ENCODE assay signal across 15 cellular contexts in genomic region chr17:8365143-8365542, GRCh38. TPM values are rescaled to one million over a fixed set of nuclear protein-coding genes. Genes with fewer than 3 reads are reported as not detected.
A peak's percentile ranks its signal among the peaks of the same experiment; 100 is the strongest.
DNase-seq lines count a peak whose midpoint lies in the region; ATAC-seq and TF ChIP-seq lines count a peak whose summit lies in the region.
"Had no signal": no experiment of that assay in that cellular context is flagged by ENCODE, and none has a peak within 500 bp of the region (broad histone marks: within the 10 kb centered on the region; RNA-seq: fewer than 3 reads in every experiment).

No MANE protein-coding gene starts in this region.

- POLR2A ChIA-PET in HEK293 (lab: Yijun Ruan, JAX): interaction anchor here (1.2 kb wide), 1 partner anchor 11 kb away, joined by 4 read pairs; the partner anchor contains the start of gene KRABD2

- H3K36me3 ChIP-seq in HEK293 (ENCODE audit: control insufficient read depth in 2 of 2, insufficient read depth in 1 of 2, low read length in 2 of 2) (peaks cover 15 to 30% of the 10 kb centered on the region in 2 experiments), gastrocnemius medialis (peaks cover 0 to 17% of the 10 kb centered on the region in 2 donors)
- H3K36me3 ChIP-seq: prostate gland, SJCRH30 had no signal

- H3K27me3 Mint-ChIP-seq in glutamatergic neuron (ENCODE audit: unreplicated experiment): no peaks in the 10 kb centered on the region
- H3K27me3 Mint-ChIP-seq: activated CD4-positive, alpha-beta memory T cell treated with anti-CD3 and anti-CD28 coated beads for 36 hours; activated T-helper 17 cell treated with anti-CD3 and anti-CD28 coated beads, Interleukin-2, amount 50 U/mL, for 72 hours had no signal

- H3K4me1 ChIP-seq in HEK293 (ENCODE audit: control insufficient read depth, insufficient read depth, low read length): peaks cover 9% of the 10 kb centered on the region
- peaks cover 20 to 31% of the 10 kb centered on the region in 2 donors for H3K4me1 ChIP-seq in gastrocnemius medialis
- H3K4me1 ChIP-seq: prostate gland had no signal

- peak in 1 of 2 donors; percentile 63 for ATAC-seq in gastrocnemius medialis
- ATAC-seq: activated T-helper 17 cell treated with anti-CD3 and anti-CD28 coated beads, Interleukin-2, amount 50 U/mL, for 72 hours had no signal

- in situ Hi-C loops in astrocyte of the spinal cord (cut with HindIII; ENCODE audit: low sequenced_read_pairs): no loop called here
- in situ Hi-C loops in gastrocnemius medialis (cut with MboI; ENCODE audit: low sequenced_read_pairs in 4 of 4): no loop called here
- in situ Hi-C loops in G401 (cut with HindIII; ENCODE audit: low sequenced_read_pairs): no loop called here

- H3K9me3 Mint-ChIP-seq in glutamatergic neuron (ENCODE audit: unreplicated experiment): peaks cover 3% of the 10 kb centered on the region
- H3K9me3 Mint-ChIP-seq: activated CD4-positive, alpha-beta memory T cell treated with anti-CD3 and anti-CD28 coated beads for 36 hours; activated T-helper 17 cell treated with anti-CD3 and anti-CD28 coated beads, Interleukin-2, amount 50 U/mL, for 72 hours had no signal

- peak; percentile 55 for DNase-seq in astrocyte of the spinal cord (ENCODE audit: low read depth, low spot score)
- DNase-seq in glutamatergic neuron: no peak
- DNase-seq in gastrocnemius medialis: no peak
- no peak for DNase-seq in G401 (ENCODE audit: low spot score)
- DNase-seq in NCI-H1436 treated with DMSO at 0.1 percent for 48 hours (lab: John Stamatoyannopoulos, UW): no peak
- DNase-seq in RPMI8226: no peak
- no peak for DNase-seq in NCI-H146 (lab: John Stamatoyannopoulos, UW)
- DNase-seq: activated CD4-positive, alpha-beta memory T cell treated with anti-CD3 and anti-CD28 coated beads for 36 hours; DMS79 treated with DMSO at 0.1 percent for 48 hours; SJCRH30; stimulated activated CD4-positive, alpha-beta T cell treated with anti-CD3 and anti-CD28 coated beads, Interleukin-1b, Interleukin-23, amount 100 ng/mL, for 48 hours had no signal

- intact Hi-C loops in gastrocnemius medialis (cut with DNase I; ENCODE audit: low total_unique reads): no loop called here

- no peaks in the 10 kb centered on the region for H3K9me3 ChIP-seq in HEK293 (ENCODE audit: control insufficient read depth, insufficient read depth, low read depth, low read length)
- H3K9me3 ChIP-seq in gastrocnemius medialis: no peaks in the 10 kb centered on the region
- H3K9me3 ChIP-seq: BLaER1 treated with 17β-estradiol and CSF1 and Interleukin-3, amounts not matched to agents 10 nM and 100 nM; prostate gland; SJCRH30 had no signal

- H3K4me3 Mint-ChIP-seq in glutamatergic neuron (ENCODE audit: unreplicated experiment): no peak overlapping the region
- H3K4me3 Mint-ChIP-seq: activated CD4-positive, alpha-beta memory T cell treated with anti-CD3 and anti-CD28 coated beads for 36 hours; activated T-helper 17 cell treated with anti-CD3 and anti-CD28 coated beads, Interleukin-2, amount 50 U/mL, for 72 hours had no signal

- TF ChIP-seq CTCF in HEK293 (tag by site-specific recombination; IDR thresholded peaks at IDR 0.05) (no peak), astrocyte of the spinal cord (IDR thresholded peaks at IDR 0.05; ENCODE audit: low read depth, low read length) (no peak), glutamatergic neuron (IDR thresholded peaks at IDR 0.05; ENCODE audit: partially characterized antibody, unreplicated experiment) (no peak), gastrocnemius medialis (IDR thresholded peaks at IDR 0.05 in 4 of 5, conservative IDR thresholded peaks at IDR 0.05 in 1 of 5) (no peak)

- no peaks in the 10 kb centered on the region for H3K27me3 ChIP-seq in gastrocnemius medialis
- H3K27me3 ChIP-seq: BLaER1 treated with 17β-estradiol and CSF1 and Interleukin-3, amounts not matched to agents 10 nM and 100 nM; SJCRH30 had no signal

- peaks cover 12% of the 10 kb centered on the region for H3K36me3 Mint-ChIP-seq in glutamatergic neuron (ENCODE audit: unreplicated experiment)

- H3K4me1 Mint-ChIP-seq in glutamatergic neuron (ENCODE audit: low read depth, unreplicated experiment): peaks cover 14% of the 10 kb centered on the region

- H3K27ac Mint-ChIP-seq in glutamatergic neuron (ENCODE audit: unreplicated experiment): peak overlapping the region; percentile 33
- H3K27ac Mint-ChIP-seq: activated CD4-positive, alpha-beta memory T cell treated with anti-CD3 and anti-CD28 coated beads for 36 hours; activated T-helper 17 cell treated with anti-CD3 and anti-CD28 coated beads, Interleukin-2, amount 50 U/mL, for 72 hours had no signal

- TF ChIP-seq POLR2A in gastrocnemius medialis (IDR thresholded peaks at IDR 0.05): no peak

- H3K27ac ChIP-seq in HEK293 (ENCODE audit: extremely low read depth, low read depth, low read length) (no peak overlapping the region), gastrocnemius medialis (peak overlapping the region; percentile 44 to 66 (median 58))
- H3K27ac ChIP-seq: BLaER1 treated with 17β-estradiol and CSF1 and Interleukin-3, amounts not matched to agents 10 nM and 100 nM; prostate gland; SJCRH30 had no signal

- CTCF ChIA-PET in HEK293 (lab: Yijun Ruan, JAX): interaction anchor here (1.2 kb wide), 1 partner anchor 12 kb away, joined by 5 read pairs; the partner anchor contains the start of gene KRABD2

- H3K4me3 ChIP-seq in HEK293 (ENCODE audit: low read depth, low read length) (no peak overlapping the region), astrocyte of the spinal cord (ENCODE audit: low read depth, low read length) (no peak overlapping the region), gastrocnemius medialis (no peak overlapping the region)
- H3K4me3 ChIP-seq: BLaER1 treated with 17β-estradiol and CSF1 and Interleukin-3, amounts not matched to agents 10 nM and 100 nM; prostate gland; SJCRH30 had no signal

TF ChIP-seq in HEK293, 187 proteins besides CTCF, POLR2A, EP300 and RAD21:
- no peak for TF ChIP-seq ZNF239 (tag by site-specific recombination; IDR thresholded peaks at IDR 0.05)
- TF ChIP-seq ZNF600 (tag by site-specific recombination; IDR thresholded peaks at IDR 0.05): peak; percentile 49
- no peak for TF ChIP-seq ZEB2 (tag by site-specific recombination; IDR thresholded peaks at IDR 0.05)
- TF ChIP-seq, protein P1, sequence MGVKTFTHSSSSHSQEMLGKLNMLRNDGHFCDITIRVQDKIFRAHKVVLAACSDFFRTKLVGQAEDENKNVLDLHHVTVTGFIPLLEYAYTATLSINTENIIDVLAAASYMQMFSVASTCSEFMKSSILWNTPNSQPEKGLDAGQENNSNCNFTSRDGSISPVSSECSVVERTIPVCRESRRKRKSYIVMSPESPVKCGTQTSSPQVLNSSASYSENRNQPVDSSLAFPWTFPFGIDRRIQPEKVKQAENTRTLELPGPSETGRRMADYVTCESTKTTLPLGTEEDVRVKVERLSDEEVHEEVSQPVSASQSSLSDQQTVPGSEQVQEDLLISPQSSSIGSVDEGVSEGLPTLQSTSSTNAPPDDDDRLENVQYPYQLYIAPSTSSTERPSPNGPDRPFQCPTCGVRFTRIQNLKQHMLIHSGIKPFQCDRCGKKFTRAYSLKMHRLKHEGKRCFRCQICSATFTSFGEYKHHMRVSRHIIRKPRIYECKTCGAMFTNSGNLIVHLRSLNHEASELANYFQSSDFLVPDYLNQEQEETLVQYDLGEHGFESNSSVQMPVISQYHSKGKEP (tag by site-specific recombination; IDR thresholded peaks at IDR 0.05): no peak

RNA-seq across cellular contexts. Expression of gene RPL26, which starts 17.9 kb away (rescaled TPM):
- total RNA-seq in glutamatergic neuron (ENCODE audit: unreplicated experiment) (941 TPM), gastrocnemius medialis (1,000 to 10,000 TPM; 2,392 to 2,913 (median 2,833) TPM)
- total RNA-seq in G401 (2014; rRNA removed; shearing (Covaris generic)): 3,963 and 5,110 TPM in 2 replicates

RNA-seq across cellular contexts. Expression of gene ODF4, which starts 25.5 kb away (rescaled TPM):
- total RNA-seq in glutamatergic neuron (ENCODE audit: unreplicated experiment): not detected
- not detected for total RNA-seq in gastrocnemius medialis
- total RNA-seq in G401 (2014; rRNA removed; shearing (Covaris generic)): not detected in 2 replicates
- total RNA-seq: activated CD4-positive, alpha-beta memory T cell treated with anti-CD3 and anti-CD28 coated beads for 36 hours; activated T-helper 17 cell treated with anti-CD3 and anti-CD28 coated beads, Interleukin-2, amount 50 U/mL, for 72 hours; prostate gland; SJCRH30 had no signal

RNA-seq across cellular contexts. Expression of gene RNF222, which starts 32.5 kb away (rescaled TPM):
- not detected for total RNA-seq in glutamatergic neuron (ENCODE audit: unreplicated experiment)
- not detected for total RNA-seq in gastrocnemius medialis
- 0.03 TPM in 1 of 2 replicates, not detected in the other for total RNA-seq in G401 (2014; rRNA removed; shearing (Covaris generic))
- total RNA-seq: activated CD4-positive, alpha-beta memory T cell treated with anti-CD3 and anti-CD28 coated beads for 36 hours; prostate gland; SJCRH30 had no signal

RNA-seq across cellular contexts. Expression of gene ARHGEF15, which starts 55.1 kb away (rescaled TPM):
- total RNA-seq in glutamatergic neuron (ENCODE audit: unreplicated experiment) (0.66 TPM), gastrocnemius medialis (1 to 10 TPM; 3.3 to 8.1 (median 5.0) TPM)
- total RNA-seq in G401 (2014; rRNA removed; shearing (Covaris generic)): 4.6 and 5.6 TPM in 2 replicates
- total RNA-seq: activated CD4-positive, alpha-beta memory T cell treated with anti-CD3 and anti-CD28 coated beads for 36 hours; activated T-helper 17 cell treated with anti-CD3 and anti-CD28 coated beads, Interleukin-2, amount 50 U/mL, for 72 hours had no signal
